In genomic region chrX:19772759-19773623, GRCh38 we compare ENCODE assay signal across 8 cellular contexts.
DNase-seq lines count a peak whose midpoint lies in the region; ATAC-seq and TF ChIP-seq lines count a peak whose summit lies in the region.

No MANE protein-coding gene starts in this region.

- ATAC-seq in CD8-positive, alpha-beta T cell = peak; percentile 41
- ATAC-seq in GM21529 (IDR thresholded peaks at IDR 0.05; ENCODE audit: unreplicated experiment) (peak; percentile 37), gastroesophageal sphincter (no peak), GM19328 (IDR thresholded peaks at IDR 0.05; ENCODE audit: unreplicated experiment) (no peak)

- H3K27me3 ChIP-seq in CD8-positive, alpha-beta T cell (ENCODE audit: insufficient read depth, low read length) = no peaks in the 10 kb centered on the region
- H3K27me3 ChIP-seq in gastroesophageal sphincter = no peaks in the 10 kb centered on the region

- WGBS in gastroesophageal sphincter (ENCODE audit: low coverage in 1 of 2), 2 donors = 40 to 100% methylated on average over 2 to 4 of the region's 9 CpGs

- no peaks in the 10 kb centered on the region for H3K9me3 Mint-ChIP-seq in CD8-positive, alpha-beta T cell

- peaks cover 78% of the 10 kb centered on the region for H3K4me1 ChIP-seq in CD8-positive, alpha-beta T cell (ENCODE audit: insufficient read depth, low read length)
- H3K4me1 ChIP-seq in gastroesophageal sphincter = peaks cover 0 to 5% (median 0%) of the 10 kb centered on the region in 3 donors

- H3K36me3 Mint-ChIP-seq in CD8-positive, alpha-beta T cell = peaks cover 16% of the 10 kb centered on the region

- peak in 1 of 7 experiments; percentile 25 for DNase-seq in CD8-positive, alpha-beta T cell
- DNase-seq in NCI-H1048 (lab: John Stamatoyannopoulos, UW) (peak; percentile 9), cerebellar nuclear complex (lab: John Stamatoyannopoulos, UW) (no peak), mucosa of gallbladder (ENCODE audit: low spot score) (no peak)
- DNase-seq in stimulated activated CD4-positive, alpha-beta T cell treated with anti-CD3 and anti-CD28 coated beads, Interleukin-4, amount 100 ng/mL, for 1 hour = no peak

- no peaks in the 10 kb centered on the region for H3K27me3 Mint-ChIP-seq in CD8-positive, alpha-beta T cell (ENCODE audit: low read depth)

- TF ChIP-seq EP300 in gastroesophageal sphincter (IDR thresholded peaks at IDR 0.05) = no peak

- CTCF ChIA-PET in CD8-positive, alpha-beta T cell (lab: Charles Lee) = no interaction called here

- peak overlapping the region; percentile 58 for H3K4me3 Mint-ChIP-seq in CD8-positive, alpha-beta T cell

- H3K27ac Mint-ChIP-seq in CD8-positive, alpha-beta T cell = peak overlapping the region; percentile 91

- POLR2A ChIA-PET in CD8-positive, alpha-beta T cell (lab: Charles Lee) = interaction anchor here (0.8 to 1.0 kb wide), 3 partner anchors 9 to 18 kb away, joined by 3 read pairs; no protein-coding TSS in a partner anchor

- peaks cover 64% of the 10 kb centered on the region for H3K4me1 Mint-ChIP-seq in CD8-positive, alpha-beta T cell (ENCODE audit: low read depth)

- no peak overlapping the region for H3K4me3 ChIP-seq in CD8-positive, alpha-beta T cell (ENCODE audit: low read depth, low read length)
- no peak overlapping the region for H3K4me3 ChIP-seq in gastroesophageal sphincter

- intact Hi-C loops in CD8-positive, alpha-beta T cell (cut with DNase I, micrococcal nuclease) = loop anchor here in 1 of 2 experiments (2.0 kb wide), 1 partner anchor 18 kb away; no protein-coding TSS in a partner anchor

- no peak for TF ChIP-seq POLR2A in gastroesophageal sphincter (IDR thresholded peaks at IDR 0.05)

- TF ChIP-seq CTCF in CD8-positive, alpha-beta T cell (IDR thresholded peaks at IDR 0.05) = no peak
- TF ChIP-seq CTCF in gastroesophageal sphincter (IDR thresholded peaks at IDR 0.05) = no peak

- no peaks in the 10 kb centered on the region for H3K36me3 ChIP-seq in CD8-positive, alpha-beta T cell (ENCODE audit: insufficient read depth, low read length)
- no peaks in the 10 kb centered on the region for H3K36me3 ChIP-seq in gastroesophageal sphincter

- no peak overlapping the region for H3K27ac ChIP-seq in CD8-positive, alpha-beta T cell (ENCODE audit: low read depth, low read length)
- H3K27ac ChIP-seq in gastroesophageal sphincter = peak overlapping the region in 3 of 4 donors; percentile 28 to 60 (median 41)

- no peaks in the 10 kb centered on the region for H3K9me3 ChIP-seq in CD8-positive, alpha-beta T cell (ENCODE audit: low read length)
- no peaks in the 10 kb centered on the region for H3K9me3 ChIP-seq in gastroesophageal sphincter

Comparison
In these comparisons a context has a peak if more than half of its experiments do, and no peak if none do; other contexts are left out.
1. ATAC-seq: peak in CD8-positive, alpha-beta T cell (single experiment) and GM21529 (single experiment); none in gastroesophageal sphincter (single experiment) and GM19328 (single experiment).